12 cellular contexts compared by ENCODE assay signal in the genomic region with DNA sequence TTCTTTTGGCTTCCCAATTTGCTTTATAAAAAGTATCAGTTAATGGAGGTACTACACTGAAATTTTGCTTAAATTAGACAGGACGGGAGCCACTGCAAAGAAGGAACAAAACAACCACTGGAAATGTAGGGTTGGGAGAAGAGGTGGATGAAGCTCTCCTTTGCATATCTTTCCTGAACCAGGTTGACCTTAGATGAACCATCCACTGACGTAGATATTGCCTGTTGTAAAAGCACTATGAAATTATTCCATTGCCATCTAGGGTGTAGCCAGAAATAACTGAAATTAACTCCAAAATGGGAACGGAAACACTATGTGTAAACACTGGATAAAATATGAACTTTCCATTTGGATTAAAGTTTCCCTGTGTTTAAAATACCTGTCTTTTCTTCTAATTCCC. TPM values are rescaled to one million over a fixed set of nuclear protein-coding genes. Genes with fewer than 3 reads are reported as not detected.
A peak's percentile ranks its signal among the peaks of the same experiment; 100 is the strongest.
DNase-seq lines count a peak whose midpoint lies in the region; ATAC-seq, FAIRE-seq and TF ChIP-seq lines count a peak whose summit lies in the region.
"Had no signal": no experiment of that assay in that cellular context is flagged by ENCODE, and none has a peak within 500 bp of the region (broad histone marks: within the 10 kb centered on the region; RNA-seq: fewer than 3 reads in every experiment).

No MANE protein-coding gene starts in this region.

- H2AFZ ChIP-seq in GM23338 = no peak overlapping the region

- H3K4me3 Mint-ChIP-seq in GM23338 = peak overlapping the region; percentile 90; the same call in 2 of the 3 replicates
- peak overlapping the region; percentile 80 for H3K4me3 Mint-ChIP-seq in activated T-helper 17 cell treated with anti-CD3 and anti-CD28 coated beads, Interleukin-2, amount 50 U/mL, for 72 hours

- WGBS in A549 (ENCODE audit: missing lambda C conversion rate) = 30% methylated on average over 3 of the region's 3 CpGs

- ATAC-seq in A549 (peak in 1 of 2 experiments; percentile 7; a peak in 1 of 6 replicates), GM23338 (no peak)
- ATAC-seq in activated T-helper 17 cell treated with anti-CD3 and anti-CD28 coated beads, Interleukin-2, amount 50 U/mL, for 72 hours (replicated peaks) = no peak

- H3K4me2 ChIP-seq in A549 = peak overlapping the region; percentile 96
- H3K4me2 ChIP-seq in GM23338 = no peak overlapping the region

- H3K27ac ChIP-seq in A549 (peak overlapping the region; percentile 91 to 97), GM23338 (ENCODE audit: low read depth) (no peak overlapping the region)

- TF ChIP-seq CTCF in A549 (IDR thresholded peaks at IDR 0.05) (no peak), GM23338 (conservative IDR thresholded peaks at IDR 0.05; ENCODE audit: low read depth in 2 of 2) (no peak)

- no peak for TF ChIP-seq RAD21 in A549 (conservative IDR thresholded peaks at IDR 0.05 in 1 of 2, IDR thresholded peaks at IDR 0.05 in 1 of 2)

- DNase-seq in A549 (ENCODE audit: low read depth in 1 of 2, low spot score in 1 of 2) = peak in 1 of 2 experiments; percentile 33
- no peak for DNase-seq in GM23338 (ENCODE audit: low spot score)
- DNase-seq in lung microvascular endothelial cell (ENCODE audit: low read depth in 2 of 2) = peak; percentile 19 to 88
- DNase-seq in KBM-7 = no peak
- no peak for DNase-seq in SHP77 treated with DMSO at 0.1 percent for 48 hours (lab: John Stamatoyannopoulos, UW)
- DNase-seq in GF-D8 (lab: John Stamatoyannopoulos, UW) = no peak
- no peak for DNase-seq in CD1c-positive myeloid dendritic cell (ENCODE audit: extremely low spot score)
- DNase-seq: left ventricle myocardium inferior, NCI-H446 treated with DMSO at 0.1 percent for 48 hours, trophoblast cell had no signal

- H3K4me1 Mint-ChIP-seq in GM23338 = peaks cover 16% of the 10 kb centered on the region
- H3K4me1 Mint-ChIP-seq in activated T-helper 17 cell treated with anti-CD3 and anti-CD28 coated beads, Interleukin-2, amount 50 U/mL, for 72 hours = peaks cover 28% of the 10 kb centered on the region

- TF ChIP-seq EP300 in A549 (IDR thresholded peaks at IDR 0.05) = no peak

- peaks cover 31% of the 10 kb centered on the region for H3K79me2 ChIP-seq in GM23338 (replicated peaks; ENCODE audit: insufficient read depth)

- POLR2A ChIA-PET in A549 (lab: Yijun Ruan, JAX) = no interaction called here

- H3K4me3 ChIP-seq in A549 (peak overlapping the region; percentile 82; the same call in 1 of the 3 replicates), GM23338 (no peak overlapping the region)

- no peak for FAIRE-seq in A549 (lab: Jason Lieb, UNC)
- FAIRE-seq: frontal cortex had no signal

- CTCF ChIA-PET in A549 (lab: Yijun Ruan, JAX) = no interaction called here

- peaks cover 3% of the 10 kb centered on the region; the same call in 1 of the 3 replicates for H3K36me3 Mint-ChIP-seq in GM23338 (ENCODE audit: low read depth)
- H3K36me3 Mint-ChIP-seq in activated T-helper 17 cell treated with anti-CD3 and anti-CD28 coated beads, Interleukin-2, amount 50 U/mL, for 72 hours (ENCODE audit: low read depth) = no peaks in the 10 kb centered on the region

- no peak overlapping the region for H3K27ac Mint-ChIP-seq in GM23338
- H3K27ac Mint-ChIP-seq in activated T-helper 17 cell treated with anti-CD3 and anti-CD28 coated beads, Interleukin-2, amount 50 U/mL, for 72 hours = peak overlapping the region; percentile 64

- in situ Hi-C loops in KBM-7 (cut with MboI; ENCODE audit: low pct_unique_long_range_greater_than_20kb, low sequenced_read_pairs) = no loop called here

- H4K20me1 ChIP-seq in GM23338 (replicated peaks; ENCODE audit: insufficient read depth) = peaks cover 5% of the 10 kb centered on the region; the same call in 1 of the 2 replicates

- H3K9me3 ChIP-seq in A549 = no peaks in the 10 kb centered on the region
- H3K9me3 ChIP-seq: left ventricle myocardium inferior had no signal

- no peaks in the 10 kb centered on the region for H3K9me3 Mint-ChIP-seq in GM23338
- H3K9me3 Mint-ChIP-seq in activated T-helper 17 cell treated with anti-CD3 and anti-CD28 coated beads, Interleukin-2, amount 50 U/mL, for 72 hours = no peaks in the 10 kb centered on the region

- H3K36me3 ChIP-seq in GM23338 (ENCODE audit: insufficient read depth) = no peaks in the 10 kb centered on the region
- H3K36me3 ChIP-seq: left ventricle myocardium inferior had no signal

- H3K27me3 ChIP-seq in GM23338 (ENCODE audit: insufficient read depth) = 0 out of 2 replicates have a peak, but pooled peaks cover 3% of the 10 kb centered on the region

- no peaks in the 10 kb centered on the region for H3K9me2 ChIP-seq in GM23338 (ENCODE audit: insufficient read depth)

- no peaks in the 10 kb centered on the region for H3F3A ChIP-seq in GM23338 (replicated peaks; ENCODE audit: low read depth)

- TF ChIP-seq POLR2A in A549 (IDR thresholded peaks at IDR 0.05; ENCODE audit: low read length) = no peak

- peaks cover 67% of the 10 kb centered on the region for H3K4me1 ChIP-seq in A549
- peaks cover 9% of the 10 kb centered on the region for H3K4me1 ChIP-seq in GM23338 (ENCODE audit: insufficient read depth)

- peaks cover 8% of the 10 kb centered on the region for H3K27me3 Mint-ChIP-seq in GM23338 (ENCODE audit: insufficient read depth, low read depth, poor library complexity)
- H3K27me3 Mint-ChIP-seq in activated T-helper 17 cell treated with anti-CD3 and anti-CD28 coated beads, Interleukin-2, amount 50 U/mL, for 72 hours = no peaks in the 10 kb centered on the region

TF ChIP-seq in A549, 52 proteins besides CTCF, POLR2A, EP300 and RAD21:
- TF ChIP-seq FOXS1 (CRISPR knock-in tag; IDR thresholded peaks at IDR 0.05) = no peak

TF ChIP-seq in GM23338, 12 proteins besides CTCF, POLR2A, EP300 and RAD21 (continues in another document):
- no peak for TF ChIP-seq ZNF331 (CRISPR knock-in tag; IDR thresholded peaks at IDR 0.05; ENCODE audit: low read depth)

RNA-seq across cellular contexts. Expression of gene ABL2, which starts 1.2 kb away (rescaled TPM):
- polyA plus RNA-seq in A549 (2011; rRNA removed) (12.4 and 15.9 TPM in 2 replicates), A549 (2017; fragmentation: RNase III; extraction: RNeasy Plus Mini Kit Qiagen cat#74134 plus additional on column Dnase treatment) (12.4 to 18.7 TPM (median 12.9 TPM) in 3 replicates), GM23338 (2016; fragmentation: Nextera tagmentation; extraction: Ambion mirVana) (3.8 and 5.8 TPM in 2 replicates)
- 3.0 and 4.1 TPM in 2 replicates for polyA plus RNA-seq in A549 (2012; cell fraction: cytosol; rRNA removed)
- 6.8 and 8.9 TPM in 2 replicates for polyA plus RNA-seq in A549 (2012; cell fraction: nucleus; rRNA removed)
- 44.9 and 50.5 TPM in 2 replicates for polyA minus RNA-seq in A549 (2011; rRNA and poly(A)+ RNA removed)
- 21.5 and 22.7 TPM in 2 replicates for total RNA-seq in GM23338 (2014; rRNA removed; shearing (Covaris generic))
- total RNA-seq in activated T-helper 17 cell treated with anti-CD3 and anti-CD28 coated beads, Interleukin-2, amount 50 U/mL, for 72 hours = 1 to 10 TPM; 5.2 to 8.2 TPM
- 50.6 and 56.0 TPM in 2 replicates for total RNA-seq in lung microvascular endothelial cell

Comparison
In these comparisons a context has a peak if more than half of its experiments do, and no peak if none do; other contexts are left out.
1. DNase-seq: peak in lung microvascular endothelial cell (2 of 2); none in GM23338 (single experiment), KBM-7 (single experiment), SHP77 treated with DMSO at 0.1 percent for 48 hours (single experiment), GF-D8 (single experiment) and CD1c-positive myeloid dendritic cell (single experiment).